In genomic region chr2:52495816-52496215, GRCh38 we compare ENCODE assay signal across 2 cellular contexts.
TF ChIP-seq lines count a peak whose summit lies in the region.

No MANE protein-coding gene starts in this region.

TF ChIP-seq in liver, 16 proteins besides CTCF, POLR2A, EP300 and RAD21 (continued from another document):
- peak; percentile 28 for TF ChIP-seq REST (IDR thresholded peaks at IDR 0.05)
- no peak for TF ChIP-seq GABPA (IDR thresholded peaks at IDR 0.05 in 1 of 2, conservative IDR thresholded peaks at IDR 0.05 in 1 of 2)
- TF ChIP-seq YY1 (IDR thresholded peaks at IDR 0.05): no peak
- TF ChIP-seq TAF1 (conservative IDR thresholded peaks at IDR 0.05): no peak
- TF ChIP-seq JUND (IDR thresholded peaks at IDR 0.05): no peak
- TF ChIP-seq SP1 (IDR thresholded peaks at IDR 0.05): peak; percentile 52
- TF ChIP-seq HNF4G (IDR thresholded peaks at IDR 0.05): peak; percentile 43
- no peak for TF ChIP-seq ATF3 (IDR thresholded peaks at IDR 0.05)
- no peak for TF ChIP-seq ZBTB33 (IDR thresholded peaks at IDR 0.05)
- no peak for TF ChIP-seq NR2F2 (IDR thresholded peaks at IDR 0.05)
- TF ChIP-seq MAX (IDR thresholded peaks at IDR 0.05): no peak

TF ChIP-seq in HepG2, 621 proteins besides CTCF, POLR2A, EP300 and RAD21 (continued from another document):
- TF ChIP-seq PRDM15 (CRISPR knock-in tag; IDR thresholded peaks at IDR 0.05) (no peak), SP2 (CRISPR knock-in tag; IDR thresholded peaks at IDR 0.05) (no peak), ZNF709 (CRISPR knock-in tag; IDR thresholded peaks at IDR 0.05) (no peak), RBFOX2 (IDR thresholded peaks at IDR 0.05; ENCODE audit: low read depth, low read length) (no peak), AKNA (CRISPR knock-in tag; IDR thresholded peaks at IDR 0.05; ENCODE audit: borderline replicate concordance) (no peak), ZNF30 (CRISPR knock-in tag; IDR thresholded peaks at IDR 0.05) (no peak), TAF1 (CRISPR knock-in tag; IDR thresholded peaks at IDR 0.05) (no peak), ZNF367 (CRISPR knock-in tag; IDR thresholded peaks at IDR 0.05; ENCODE audit: borderline replicate concordance) (no peak), ZBTB46 (CRISPR knock-in tag; IDR thresholded peaks at IDR 0.05; ENCODE audit: borderline replicate concordance) (no peak), FLYWCH1 (CRISPR knock-in tag; IDR thresholded peaks at IDR 0.05) (no peak), SMARCC2 (IDR thresholded peaks at IDR 0.05) (no peak), ZNF768 (CRISPR knock-in tag; IDR thresholded peaks at IDR 0.05) (no peak), MAX (IDR thresholded peaks at IDR 0.05) (no peak), ZNF329 (CRISPR knock-in tag; IDR thresholded peaks at IDR 0.05; ENCODE audit: low read depth) (no peak), HNF1B (CRISPR knock-in tag; IDR thresholded peaks at IDR 0.05) (no peak), ZNF687 (CRISPR knock-in tag; IDR thresholded peaks at IDR 0.05) (no peak), TFDP2 (CRISPR knock-in tag; IDR thresholded peaks at IDR 0.05) (no peak)
